ENCODE assay signal across 14 cellular contexts in genomic region chr21:40177979-40178378, GRCh38.
"Had no signal": no experiment of that assay in that cellular context is flagged by ENCODE, and none has a peak within 500 bp of the region (broad histone marks: within the 10 kb centered on the region; RNA-seq: fewer than 3 reads in every experiment).

No MANE protein-coding gene starts in this region.

- DNase-seq: activated CD4-positive, CD25-positive, alpha-beta regulatory T cell treated with anti-CD3 and anti-CD28 coated beads, Interleukin-2, amount 50 U/mL, for 72 hours; activated gamma-delta T cell treated with Interleukin-2 at 50 U/mL for 16 hours; activated T-cell treated with anti-CD3 and anti-CD28 coated beads, Interleukin-2, amount 50 U/mL, for 1 hour; aorta; effector memory CD4-positive, alpha-beta T cell; foreskin keratinocyte; left lung; naive B cell; occipital lobe; stimulated activated CD4-positive, alpha-beta T cell treated with anti-CD3 and anti-CD28 coated beads, Interleukin-4, amount 100 ng/mL, for 24 hours; stimulated activated naive CD4-positive, alpha-beta T cell treated with Interleukin-2 at 50 U/mL for 16 hours; substantia nigra; thyroid gland; WERI-Rb-1 had no signal

- ATAC-seq: foreskin keratinocyte, left lung had no signal
